1 cellular context compared by ENCODE assay signal in genomic region chr1:43706598-43707190, GRCh38.
TF ChIP-seq lines count a peak whose summit lies in the region.

No MANE protein-coding gene starts in this region.

TF ChIP-seq in HEK293, 187 proteins besides CTCF, POLR2A, EP300 and RAD21 (continued from another document):
- TF ChIP-seq PRDM2 (tag by site-specific recombination; IDR thresholded peaks at IDR 0.05; ENCODE audit: borderline replicate concordance) (no peak), ZFP37 (tag by site-specific recombination; IDR thresholded peaks at IDR 0.05) (peak; percentile 82; the same call in 1 of the 2 replicates), ZNF580 (tag by site-specific recombination; IDR thresholded peaks at IDR 0.05) (0 out of 2 replicates have a peak, but pooled peaks have one; percentile 83), ZNF555 (tag by site-specific recombination; conservative IDR thresholded peaks at IDR 0.05) (no peak)
